In the genomic region with DNA sequence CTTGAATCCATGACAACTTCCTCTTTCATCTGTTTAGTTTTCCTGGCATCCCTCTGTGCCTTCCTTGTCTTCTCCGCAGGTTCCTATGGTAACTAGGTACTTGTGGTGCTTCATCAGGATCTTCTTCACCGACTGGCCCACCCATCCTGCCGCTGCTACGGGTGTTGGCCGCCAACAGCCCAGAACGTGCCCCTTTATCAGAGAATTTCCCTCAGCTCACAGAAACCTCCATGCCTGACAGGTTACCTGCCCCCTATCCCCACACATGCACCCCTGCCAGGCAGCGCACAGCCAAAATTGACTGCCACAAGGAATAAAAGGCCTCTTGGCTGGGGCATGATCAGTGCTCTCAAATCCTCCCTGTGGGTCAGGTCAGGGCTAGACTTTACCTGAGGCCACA, we compare ENCODE assay signal across 22 cellular contexts. TPM values are rescaled to one million over a fixed set of nuclear protein-coding genes. Genes with fewer than 3 reads are reported as not detected.
DNase-seq lines count a peak whose midpoint lies in the region; ATAC-seq lines count a peak whose summit lies in the region.
"Had no signal": no experiment of that assay in that cellular context is flagged by ENCODE, and none has a peak within 500 bp of the region (broad histone marks: within the 10 kb centered on the region; RNA-seq: fewer than 3 reads in every experiment).

No MANE protein-coding gene starts in this region.

- H3K27ac Mint-ChIP-seq in T-helper 2 cell treated with Interferon-gamma antibody and Interleukin-4, amounts not matched to agents 5 μg/mL and 100 μg/mL, for 36 hours, result peak overlapping the region; percentile 91
- H3K27ac Mint-ChIP-seq in CD8-positive, alpha-beta memory T cell, result peak overlapping the region in 5 of 8 donors; percentile 4 to 92 (median 78)
- H3K27ac Mint-ChIP-seq in activated T-helper 2 cell treated with anti-CD3 and anti-CD28 coated beads, Interferon-gamma antibody, Interleukin-2, Interleukin-4, amounts not matched to agents 10 μg/mL and 5 μg/mL and 100 μg/mL, durations not matched to agents 14 hours and 24 hours and 36 hours, result peak overlapping the region; percentile 81
- no peak overlapping the region for H3K27ac Mint-ChIP-seq in natural killer cell treated with Interleukin-12 subunit alpha and Interleukin-12 subunit beta and Interleukin-15 and Interleukin-18, amount 100 ng/mL, for 72 hours

- peaks cover 78% of the 10 kb centered on the region for H3K4me1 Mint-ChIP-seq in T-helper 2 cell treated with Interferon-gamma antibody and Interleukin-4, amounts not matched to agents 5 μg/mL and 100 μg/mL, for 36 hours (ENCODE audit: low read depth)
- H3K4me1 Mint-ChIP-seq in CD8-positive, alpha-beta memory T cell, result peaks cover 87 to 90% (median 90%) of the 10 kb centered on the region in 3 donors
- peaks cover 84% of the 10 kb centered on the region for H3K4me1 Mint-ChIP-seq in activated T-helper 2 cell treated with anti-CD3 and anti-CD28 coated beads, Interferon-gamma antibody, Interleukin-2, Interleukin-4, amounts not matched to agents 10 μg/mL and 5 μg/mL and 100 μg/mL, durations not matched to agents 14 hours and 24 hours and 36 hours (ENCODE audit: low read depth)
- H3K4me1 Mint-ChIP-seq in natural killer cell treated with Interleukin-12 subunit alpha and Interleukin-12 subunit beta and Interleukin-15 and Interleukin-18, amount 100 ng/mL, for 72 hours (ENCODE audit: low read depth in 2 of 2), result peaks cover 80 to 83% of the 10 kb centered on the region in 2 donors

- H3K27ac ChIP-seq in CD8-positive, alpha-beta memory T cell (ENCODE audit: low read depth, low read length), result no peak overlapping the region
- H3K27ac ChIP-seq: pancreas, right lobe of liver, testis, vagina had no signal

- H3K36me3 Mint-ChIP-seq in T-helper 2 cell treated with Interferon-gamma antibody and Interleukin-4, amounts not matched to agents 5 μg/mL and 100 μg/mL, for 36 hours (ENCODE audit: low read depth), result peaks cover 23% of the 10 kb centered on the region
- H3K36me3 Mint-ChIP-seq in CD8-positive, alpha-beta memory T cell, result peaks cover 0 to 1% (median 1%) of the 10 kb centered on the region in 3 donors
- peaks cover 18% of the 10 kb centered on the region for H3K36me3 Mint-ChIP-seq in activated T-helper 2 cell treated with anti-CD3 and anti-CD28 coated beads, Interferon-gamma antibody, Interleukin-2, Interleukin-4, amounts not matched to agents 10 μg/mL and 5 μg/mL and 100 μg/mL, durations not matched to agents 14 hours and 24 hours and 36 hours (ENCODE audit: low read depth)
- no peaks in the 10 kb centered on the region for H3K36me3 Mint-ChIP-seq in natural killer cell treated with Interleukin-12 subunit alpha and Interleukin-12 subunit beta and Interleukin-15 and Interleukin-18, amount 100 ng/mL, for 72 hours

- ATAC-seq in natural killer cell treated with Interleukin-12 subunit alpha and Interleukin-12 subunit beta and Interleukin-15 and Interleukin-18, amount 100 ng/mL, for 72 hours, result no peak
- ATAC-seq in HG02588 (IDR thresholded peaks at IDR 0.05; ENCODE audit: unreplicated experiment) (no peak), HG03378 (IDR thresholded peaks at IDR 0.05; ENCODE audit: unreplicated experiment) (no peak)
- ATAC-seq: pancreas, right lobe of liver had no signal

- CTCF ChIA-PET in CD8-positive, alpha-beta memory T cell (lab: Charles Lee), result interaction anchor here (1.0 to 5.0 kb wide), 2 partner anchors 15 to 27 kb away, joined by 3 to 37 read pairs; a partner anchor contains a TSS

- no peak overlapping the region for H3K4me3 Mint-ChIP-seq in T-helper 2 cell treated with Interferon-gamma antibody and Interleukin-4, amounts not matched to agents 5 μg/mL and 100 μg/mL, for 36 hours
- peak overlapping the region in 1 of 7 donors; percentile 73 for H3K4me3 Mint-ChIP-seq in CD8-positive, alpha-beta memory T cell
- H3K4me3 Mint-ChIP-seq in activated T-helper 2 cell treated with anti-CD3 and anti-CD28 coated beads, Interferon-gamma antibody, Interleukin-2, Interleukin-4, amounts not matched to agents 10 μg/mL and 5 μg/mL and 100 μg/mL, durations not matched to agents 14 hours and 24 hours and 36 hours (ENCODE audit: low read depth), result no peak overlapping the region
- H3K4me3 Mint-ChIP-seq in natural killer cell treated with Interleukin-12 subunit alpha and Interleukin-12 subunit beta and Interleukin-15 and Interleukin-18, amount 100 ng/mL, for 72 hours, result peak overlapping the region; percentile 92

- POLR2A ChIA-PET in CD8-positive, alpha-beta memory T cell (lab: Charles Lee), result no interaction called here

- no peaks in the 10 kb centered on the region for H3K27me3 Mint-ChIP-seq in T-helper 2 cell treated with Interferon-gamma antibody and Interleukin-4, amounts not matched to agents 5 μg/mL and 100 μg/mL, for 36 hours (ENCODE audit: low read depth)
- H3K27me3 Mint-ChIP-seq in CD8-positive, alpha-beta memory T cell, result peaks cover 0 to 4% of the 10 kb centered on the region in 2 donors
- H3K27me3 Mint-ChIP-seq in activated T-helper 2 cell treated with anti-CD3 and anti-CD28 coated beads, Interferon-gamma antibody, Interleukin-2, Interleukin-4, amounts not matched to agents 10 μg/mL and 5 μg/mL and 100 μg/mL, durations not matched to agents 14 hours and 24 hours and 36 hours (ENCODE audit: low read depth), result no peaks in the 10 kb centered on the region
- no peaks in the 10 kb centered on the region for H3K27me3 Mint-ChIP-seq in natural killer cell treated with Interleukin-12 subunit alpha and Interleukin-12 subunit beta and Interleukin-15 and Interleukin-18, amount 100 ng/mL, for 72 hours
- H3K27me3 Mint-ChIP-seq: naive B cell had no signal

- no peaks in the 10 kb centered on the region for H3K9me3 ChIP-seq in CD8-positive, alpha-beta memory T cell (ENCODE audit: low read length)
- H3K9me3 ChIP-seq: pancreas, right lobe of liver, testis, vagina had no signal

- peaks cover 19% of the 10 kb centered on the region for H3K9me3 Mint-ChIP-seq in T-helper 2 cell treated with Interferon-gamma antibody and Interleukin-4, amounts not matched to agents 5 μg/mL and 100 μg/mL, for 36 hours
- peaks cover 0 to 4% (median 3%) of the 10 kb centered on the region in 5 donors for H3K9me3 Mint-ChIP-seq in CD8-positive, alpha-beta memory T cell
- H3K9me3 Mint-ChIP-seq in activated T-helper 2 cell treated with anti-CD3 and anti-CD28 coated beads, Interferon-gamma antibody, Interleukin-2, Interleukin-4, amounts not matched to agents 10 μg/mL and 5 μg/mL and 100 μg/mL, durations not matched to agents 14 hours and 24 hours and 36 hours, result peaks cover 12% of the 10 kb centered on the region
- peaks cover 4% of the 10 kb centered on the region for H3K9me3 Mint-ChIP-seq in natural killer cell treated with Interleukin-12 subunit alpha and Interleukin-12 subunit beta and Interleukin-15 and Interleukin-18, amount 100 ng/mL, for 72 hours

- H3K36me3 ChIP-seq in CD8-positive, alpha-beta memory T cell (ENCODE audit: insufficient read depth, low read length), result no peaks in the 10 kb centered on the region
- H3K36me3 ChIP-seq: pancreas, right lobe of liver had no signal

- peaks cover 85% of the 10 kb centered on the region for H3K4me1 ChIP-seq in CD8-positive, alpha-beta memory T cell (ENCODE audit: insufficient read depth, low read length)
- H3K4me1 ChIP-seq: pancreas, right lobe of liver, testis had no signal

- H3K27me3 ChIP-seq in CD8-positive, alpha-beta memory T cell (ENCODE audit: insufficient read depth, low read length, poor library complexity, severe bottlenecking), result no peaks in the 10 kb centered on the region
- H3K27me3 ChIP-seq: pancreas, right lobe of liver, testis, vagina had no signal

- intact Hi-C loops in activated T-helper 2 cell treated with anti-CD3 and anti-CD28 coated beads, Interferon-gamma antibody, Interleukin-2, Interleukin-4, amounts not matched to agents 10 μg/mL and 5 μg/mL and 100 μg/mL, durations not matched to agents 14 hours and 24 hours and 36 hours (cut with micrococcal nuclease), result no loop called here

- no peak overlapping the region for H3K4me3 ChIP-seq in CD8-positive, alpha-beta memory T cell (ENCODE audit: low read length)
- H3K4me3 ChIP-seq: pancreas, right lobe of liver, testis, vagina had no signal

- DNase-seq in T-helper 2 cell treated with Interferon-gamma antibody and Interleukin-4, amounts not matched to agents 5 μg/mL and 100 μg/mL, for 36 hours (ENCODE audit: low spot score), result no peak
- no peak for DNase-seq in T-helper 2 cell
- no peak for DNase-seq in CD8-positive, alpha-beta memory T cell
- DNase-seq in activated T-helper 2 cell treated with anti-CD3 and anti-CD28 coated beads, Interferon-gamma antibody, Interleukin-2, Interleukin-4, amounts not matched to agents 10 μg/mL and 5 μg/mL and 100 μg/mL, durations not matched to agents 14 hours and 24 hours and 36 hours (ENCODE audit: low spot score), result no peak
- DNase-seq in natural killer cell treated with Interleukin-12 subunit alpha and Interleukin-12 subunit beta and Interleukin-15 and Interleukin-18, amount 100 ng/mL, for 72 hours (ENCODE audit: low spot score), result peak; percentile 32
- no peak for DNase-seq in T-helper 9 cell
- DNase-seq: activated naive CD4-positive, alpha-beta T cell treated with Interleukin-2 at 50 U/mL for 16 hours; DMS 273 treated with DMSO at 0.1 percent for 48 hours; effector CD8-positive, alpha-beta T cell; GDM1; mesenchymal stem cell; naive B cell; NCI-H1105; NCI-H2081 treated with DMSO at 0.1 percent for 48 hours; NCI-H524; right lobe of liver; stimulated activated CD4-positive, alpha-beta T cell treated with anti-CD3 and anti-CD28 coated beads, Interleukin-15, amount 100 ng/mL, for 24 hours; testis had no signal

RNA-seq across cellular contexts. Expression of a gene that starts 27.9 kb away (rescaled TPM):
- total RNA-seq in CD8-positive, alpha-beta memory T cell, result 100 to 1,000 TPM; 173 to 181 TPM
- 13.7 TPM for polyA plus RNA-seq in CD8-positive, alpha-beta memory T cell
- 119 and 120 TPM in 2 replicates for total RNA-seq in activated T-helper 2 cell treated with anti-CD3 and anti-CD28 coated beads, Interferon-gamma antibody, Interleukin-2, Interleukin-4, amounts not matched to agents 10 μg/mL and 5 μg/mL and 100 μg/mL, durations not matched to agents 14 hours and 24 hours and 36 hours
- total RNA-seq in natural killer cell treated with Interleukin-12 subunit alpha and Interleukin-12 subunit beta and Interleukin-15 and Interleukin-18, amount 100 ng/mL, for 72 hours, result 100 to 1,000 TPM; 266 to 391 TPM

Comparison
In these comparisons a context has a peak if more than half of its experiments do, and no peak if none do; other contexts are left out.
1. H3K27ac Mint-ChIP-seq: peak in T-helper 2 cell treated with Interferon-gamma antibody and Interleukin-4, amounts not matched to agents 5 μg/mL and 100 μg/mL, for 36 hours (single experiment), CD8-positive, alpha-beta memory T cell (5 of 8) and activated T-helper 2 cell treated with anti-CD3 and anti-CD28 coated beads, Interferon-gamma antibody, Interleukin-2, Interleukin-4, amounts not matched to agents 10 μg/mL and 5 μg/mL and 100 μg/mL, durations not matched to agents 14 hours and 24 hours and 36 hours (single experiment); none in natural killer cell treated with Interleukin-12 subunit alpha and Interleukin-12 subunit beta and Interleukin-15 and Interleukin-18, amount 100 ng/mL, for 72 hours (0 of 2).